ENCODE assay signal across 16 cellular contexts in the genomic region with DNA sequence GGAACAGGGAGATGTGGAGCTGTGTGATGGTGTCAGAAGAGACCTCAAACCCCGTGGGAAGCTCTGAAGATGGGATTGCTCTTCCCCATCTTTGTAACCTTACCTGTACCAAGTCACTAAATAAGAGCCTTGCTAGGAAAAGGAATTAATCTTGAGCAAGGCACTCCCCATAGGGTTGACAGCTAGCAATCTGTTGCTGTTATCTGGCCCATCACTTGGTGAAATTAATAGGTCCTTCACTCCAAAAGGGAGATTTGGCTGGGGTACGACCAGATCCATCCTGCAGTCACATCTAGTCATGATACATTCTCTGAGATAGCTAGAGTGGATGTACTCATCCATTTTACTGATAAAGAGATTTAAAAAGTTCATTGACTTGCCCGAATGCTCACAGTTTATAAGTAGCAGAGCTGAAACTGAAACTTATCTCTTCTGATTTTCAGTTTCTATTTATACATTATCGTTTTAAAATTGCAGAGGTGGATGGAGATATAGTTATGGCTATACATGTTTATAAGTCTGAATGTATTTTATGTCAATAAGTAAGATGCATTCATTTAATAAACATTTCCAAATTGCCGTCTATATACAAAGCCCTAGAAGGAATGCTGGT.
DNase-seq lines count a peak whose midpoint lies in the region; ATAC-seq, FAIRE-seq and TF ChIP-seq lines count a peak whose summit lies in the region.
"Had no signal": no experiment of that assay in that cellular context is flagged by ENCODE, and none has a peak within 500 bp of the region (broad histone marks: within the 10 kb centered on the region; RNA-seq: fewer than 3 reads in every experiment).

No MANE protein-coding gene starts in this region.

- no peaks in the 10 kb centered on the region for H3K36me3 ChIP-seq in CD4-positive, CD25-positive, alpha-beta regulatory T cell (ENCODE audit: control insufficient read depth, insufficient read depth, low read length)
- H3K36me3 ChIP-seq in brain microvascular endothelial cell (replicated peaks): no peaks in the 10 kb centered on the region
- H3K36me3 ChIP-seq: tibial nerve had no signal

- H3K9me3 Mint-ChIP-seq in CD4-positive, CD25-positive, alpha-beta regulatory T cell: peaks cover 0 to 2% (median 0%) of the 10 kb centered on the region in 7 donors
- H3K9me3 Mint-ChIP-seq: GM23338, nephron had no signal

- peak overlapping the region in 1 of 4 donors; percentile 1 for H3K4me3 Mint-ChIP-seq in CD4-positive, CD25-positive, alpha-beta regulatory T cell
- H3K4me3 Mint-ChIP-seq: GM23338, nephron had no signal

- peak overlapping the region; percentile 47 for H3K4me3 ChIP-seq in CD4-positive, CD25-positive, alpha-beta regulatory T cell (ENCODE audit: low read depth, low read length)
- no peak overlapping the region for H3K4me3 ChIP-seq in brain microvascular endothelial cell (ENCODE audit: low read depth, low read length)
- H3K4me3 ChIP-seq: GM23338, tibial nerve had no signal

- in situ Hi-C loops in brain microvascular endothelial cell (cut with HindIII; ENCODE audit: low pct_ligation_motif_present, low sequenced_read_pairs): no loop called here

- no peak for TF ChIP-seq POLR2A in H54 (IDR thresholded peaks at IDR 0.05; ENCODE audit: low read depth, low read length)

- no peak for TF ChIP-seq CTCF in brain microvascular endothelial cell (IDR thresholded peaks at IDR 0.05; ENCODE audit: low read depth, low read length, missing control alignments)

- H3K36me3 Mint-ChIP-seq in CD4-positive, CD25-positive, alpha-beta regulatory T cell: no peaks in the 10 kb centered on the region

- H3K27me3 Mint-ChIP-seq in CD4-positive, CD25-positive, alpha-beta regulatory T cell: peaks cover 4% of the 10 kb centered on the region

- peak in 1 of 3 donors; percentile 7 for DNase-seq in CD4-positive, CD25-positive, alpha-beta regulatory T cell
- DNase-seq in H54 (ENCODE audit: insufficient read length, low spot score) (no peak), brain microvascular endothelial cell (no peak), HPDE6-E6E7 (ENCODE audit: extremely low spot score) (no peak)
- DNase-seq: activated naive CD4-positive, alpha-beta T cell; NCI-H1105 treated with DMSO at 0.1 percent for 48 hours; NCI-H69; SHP77 treated with DMSO at 0.1 percent for 48 hours had no signal

- ATAC-seq in CD4-positive, CD25-positive, alpha-beta regulatory T cell (ENCODE audit: low read depth in 2 of 2): no peak
- peak; percentile 84 for ATAC-seq in GM19035 (IDR thresholded peaks at IDR 0.05; ENCODE audit: unreplicated experiment)
- peak; percentile 71 for ATAC-seq in GM21786 (IDR thresholded peaks at IDR 0.05; ENCODE audit: unreplicated experiment)
- ATAC-seq in HG03354 (IDR thresholded peaks at IDR 0.05; ENCODE audit: poor library complexity, severe bottlenecking, unreplicated experiment): peak; percentile 91
- ATAC-seq in esophagus mucosa: no peak
- ATAC-seq: GM23338 had no signal

- H3K4me1 ChIP-seq in CD4-positive, CD25-positive, alpha-beta regulatory T cell (ENCODE audit: control insufficient read depth, insufficient read depth, low read length, poor library complexity, severe bottlenecking): no peaks in the 10 kb centered on the region

- H3K27me3 ChIP-seq in CD4-positive, CD25-positive, alpha-beta regulatory T cell (ENCODE audit: control insufficient read depth, insufficient read depth, low read length): no peaks in the 10 kb centered on the region
- H3K27me3 ChIP-seq in brain microvascular endothelial cell (replicated peaks): no peaks in the 10 kb centered on the region
- H3K27me3 ChIP-seq: tibial nerve had no signal

- no peaks in the 10 kb centered on the region for H3K9me3 ChIP-seq in CD4-positive, CD25-positive, alpha-beta regulatory T cell (ENCODE audit: control insufficient read depth in 2 of 2, low read length in 2 of 2)
- H3K9me3 ChIP-seq: tibial nerve had no signal

- FAIRE-seq in H54 (lab: Jason Lieb, UNC): no peak
- FAIRE-seq: colon had no signal

- H3K27ac ChIP-seq in CD4-positive, CD25-positive, alpha-beta regulatory T cell (ENCODE audit: insufficient read depth, low read length, poor library complexity, severe bottlenecking): no peak overlapping the region
- H3K27ac ChIP-seq in brain microvascular endothelial cell: no peak overlapping the region
- H3K27ac ChIP-seq: tibial nerve had no signal

- H3K4me1 Mint-ChIP-seq in CD4-positive, CD25-positive, alpha-beta regulatory T cell: peaks cover 4 to 10% (median 7%) of the 10 kb centered on the region in 4 donors

- no peak overlapping the region for H3K27ac Mint-ChIP-seq in CD4-positive, CD25-positive, alpha-beta regulatory T cell
- H3K27ac Mint-ChIP-seq: GM23338, nephron had no signal

Comparison
In these comparisons a context has a peak if more than half of its experiments do, and no peak if none do; other contexts are left out.
1. ATAC-seq: peak in GM19035 (single experiment), GM21786 (single experiment) and HG03354 (single experiment); none in CD4-positive, CD25-positive, alpha-beta regulatory T cell (0 of 2) and esophagus mucosa (single experiment).